In the genomic region with DNA sequence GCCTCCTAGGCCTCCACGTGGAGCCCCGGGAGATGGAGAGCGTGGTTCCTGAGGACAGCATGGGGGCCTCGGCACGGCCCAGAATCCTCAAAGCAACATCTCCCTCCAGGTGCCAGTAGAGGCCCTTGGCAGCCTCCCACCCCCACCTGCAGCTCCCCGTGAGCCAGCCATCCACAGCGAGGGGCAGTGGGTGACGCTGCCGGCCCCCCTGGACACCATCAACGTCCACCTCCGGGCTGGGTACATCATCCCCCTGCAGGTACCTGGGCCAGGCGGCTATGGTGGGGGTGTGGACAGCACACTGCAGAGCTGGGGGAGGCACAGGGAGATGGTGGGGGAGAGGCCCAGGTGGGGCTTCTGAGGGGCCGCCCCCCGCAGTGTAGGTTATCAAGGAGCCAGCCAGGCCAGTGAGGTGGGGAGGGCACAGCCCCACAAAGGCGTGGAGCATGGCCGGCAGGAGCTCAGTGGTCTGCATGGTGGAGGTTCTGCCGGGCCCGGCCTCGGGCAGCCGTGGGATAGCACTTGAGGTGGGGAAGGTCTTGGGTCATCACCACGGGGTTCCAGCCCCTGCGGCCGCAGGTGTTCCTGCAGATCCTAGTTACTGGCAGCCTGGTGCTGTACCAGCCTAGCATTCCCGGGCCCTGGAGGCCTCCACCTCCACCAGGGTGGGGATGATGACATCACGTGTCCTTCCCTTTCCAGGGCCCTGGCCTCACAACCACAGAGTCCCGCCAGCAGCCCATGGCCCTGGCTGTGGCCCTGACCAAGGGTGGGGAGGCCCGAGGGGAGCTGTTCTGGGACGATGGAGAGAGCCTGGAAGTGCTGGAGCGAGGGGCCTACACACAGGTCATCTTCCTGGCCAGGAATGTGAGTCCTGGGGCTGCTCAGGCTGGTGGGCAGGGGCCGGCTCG, we compare ENCODE assay signal across 3 cellular contexts.
A peak's percentile ranks its signal among the peaks of the same experiment; 100 is the strongest.
TF ChIP-seq lines count a peak whose summit lies in the region.

No MANE protein-coding gene starts in this region.

TF ChIP-seq in SK-N-SH treated with all-trans-retinoic acid at 6 μM for 48 hours, 23 proteins besides CTCF, POLR2A, EP300 and RAD21 (continued from another document):
- no peak for TF ChIP-seq ZNF70 (CRISPR knock-in tag; IDR thresholded peaks at IDR 0.05)
- TF ChIP-seq, protein P1, sequence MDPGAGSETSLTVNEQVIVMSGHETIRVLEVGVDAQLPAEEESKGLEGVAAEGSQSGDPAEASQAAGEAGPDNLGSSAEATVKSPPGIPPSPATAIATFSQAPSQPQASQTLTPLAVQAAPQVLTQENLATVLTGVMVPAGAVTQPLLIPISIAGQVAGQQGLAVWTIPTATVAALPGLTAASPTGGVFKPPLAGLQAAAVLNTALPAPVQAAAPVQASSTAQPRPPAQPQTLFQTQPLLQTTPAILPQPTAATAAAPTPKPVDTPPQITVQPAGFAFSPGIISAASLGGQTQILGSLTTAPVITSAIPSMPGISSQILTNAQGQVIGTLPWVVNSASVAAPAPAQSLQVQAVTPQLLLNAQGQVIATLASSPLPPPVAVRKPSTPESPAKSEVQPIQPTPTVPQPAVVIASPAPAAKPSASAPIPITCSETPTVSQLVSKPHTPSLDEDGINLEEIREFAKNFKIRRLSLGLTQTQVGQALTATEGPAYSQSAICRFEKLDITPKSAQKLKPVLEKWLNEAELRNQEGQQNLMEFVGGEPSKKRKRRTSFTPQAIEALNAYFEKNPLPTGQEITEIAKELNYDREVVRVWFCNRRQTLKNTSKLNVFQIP (CRISPR knock-in tag; IDR thresholded peaks at IDR 0.05; ENCODE audit: borderline replicate concordance, low read depth), result no peak
- TF ChIP-seq ESRRG (CRISPR knock-in tag; IDR thresholded peaks at IDR 0.05), result no peak
- TF ChIP-seq OSR1 (CRISPR knock-in tag; IDR thresholded peaks at IDR 0.05), result no peak
- no peak for TF ChIP-seq CSDC2 (CRISPR knock-in tag; IDR thresholded peaks at IDR 0.05)
- no peak for TF ChIP-seq ZC3H10 (CRISPR knock-in tag; IDR thresholded peaks at IDR 0.05)
TF ChIP-seq in SK-N-SH treated with all-trans-retinoic acid at 6 μM for 48 hours: peak in this region for 0.

TF ChIP-seq in WTC11, 78 proteins besides CTCF, POLR2A, EP300 and RAD21 (continued from another document):
- TF ChIP-seq, protein P2, sequence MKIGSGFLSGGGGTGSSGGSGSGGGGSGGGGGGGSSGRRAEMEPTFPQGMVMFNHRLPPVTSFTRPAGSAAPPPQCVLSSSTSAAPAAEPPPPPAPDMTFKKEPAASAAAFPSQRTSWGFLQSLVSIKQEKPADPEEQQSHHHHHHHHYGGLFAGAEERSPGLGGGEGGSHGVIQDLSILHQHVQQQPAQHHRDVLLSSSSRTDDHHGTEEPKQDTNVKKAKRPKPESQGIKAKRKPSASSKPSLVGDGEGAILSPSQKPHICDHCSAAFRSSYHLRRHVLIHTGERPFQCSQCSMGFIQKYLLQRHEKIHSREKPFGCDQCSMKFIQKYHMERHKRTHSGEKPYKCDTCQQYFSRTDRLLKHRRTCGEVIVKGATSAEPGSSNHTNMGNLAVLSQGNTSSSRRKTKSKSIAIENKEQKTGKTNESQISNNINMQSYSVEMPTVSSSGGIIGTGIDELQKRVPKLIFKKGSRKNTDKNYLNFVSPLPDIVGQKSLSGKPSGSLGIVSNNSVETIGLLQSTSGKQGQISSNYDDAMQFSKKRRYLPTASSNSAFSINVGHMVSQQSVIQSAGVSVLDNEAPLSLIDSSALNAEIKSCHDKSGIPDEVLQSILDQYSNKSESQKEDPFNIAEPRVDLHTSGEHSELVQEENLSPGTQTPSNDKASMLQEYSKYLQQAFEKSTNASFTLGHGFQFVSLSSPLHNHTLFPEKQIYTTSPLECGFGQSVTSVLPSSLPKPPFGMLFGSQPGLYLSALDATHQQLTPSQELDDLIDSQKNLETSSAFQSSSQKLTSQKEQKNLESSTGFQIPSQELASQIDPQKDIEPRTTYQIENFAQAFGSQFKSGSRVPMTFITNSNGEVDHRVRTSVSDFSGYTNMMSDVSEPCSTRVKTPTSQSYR (CRISPR knock-in tag; IDR thresholded peaks at IDR 0.05), result no peak
- TF ChIP-seq CREM (CRISPR knock-in tag; IDR thresholded peaks at IDR 0.05) (no peak), RORB (CRISPR knock-in tag; IDR thresholded peaks at IDR 0.05) (no peak), NFYB (CRISPR knock-in tag; conservative IDR thresholded peaks at IDR 0.05; ENCODE audit: low read depth) (no peak)
- TF ChIP-seq, protein P3, sequence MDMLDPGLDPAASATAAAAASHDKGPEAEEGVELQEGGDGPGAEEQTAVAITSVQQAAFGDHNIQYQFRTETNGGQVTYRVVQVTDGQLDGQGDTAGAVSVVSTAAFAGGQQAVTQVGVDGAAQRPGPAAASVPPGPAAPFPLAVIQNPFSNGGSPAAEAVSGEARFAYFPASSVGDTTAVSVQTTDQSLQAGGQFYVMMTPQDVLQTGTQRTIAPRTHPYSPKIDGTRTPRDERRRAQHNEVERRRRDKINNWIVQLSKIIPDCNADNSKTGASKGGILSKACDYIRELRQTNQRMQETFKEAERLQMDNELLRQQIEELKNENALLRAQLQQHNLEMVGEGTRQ (CRISPR knock-in tag; IDR thresholded peaks at IDR 0.05), result no peak

TF ChIP-seq in HepG2, 621 proteins besides CTCF, POLR2A, EP300 and RAD21 (continued from another document):
- TF ChIP-seq, protein P4, sequence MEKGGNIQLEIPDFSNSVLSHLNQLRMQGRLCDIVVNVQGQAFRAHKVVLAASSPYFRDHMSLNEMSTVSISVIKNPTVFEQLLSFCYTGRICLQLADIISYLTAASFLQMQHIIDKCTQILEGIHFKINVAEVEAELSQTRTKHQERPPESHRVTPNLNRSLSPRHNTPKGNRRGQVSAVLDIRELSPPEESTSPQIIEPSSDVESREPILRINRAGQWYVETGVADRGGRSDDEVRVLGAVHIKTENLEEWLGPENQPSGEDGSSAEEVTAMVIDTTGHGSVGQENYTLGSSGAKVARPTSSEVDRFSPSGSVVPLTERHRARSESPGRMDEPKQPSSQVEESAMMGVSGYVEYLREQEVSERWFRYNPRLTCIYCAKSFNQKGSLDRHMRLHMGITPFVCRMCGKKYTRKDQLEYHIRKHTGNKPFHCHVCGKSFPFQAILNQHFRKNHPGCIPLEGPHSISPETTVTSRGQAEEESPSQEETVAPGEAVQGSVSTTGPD (CRISPR knock-in tag; IDR thresholded peaks at IDR 0.05), result no peak
- TF ChIP-seq ZSCAN12 (CRISPR knock-in tag; IDR thresholded peaks at IDR 0.05) (no peak), AGO2 (optimal IDR thresholded peaks at IDR 0.05; ENCODE audit: low read depth, low read length) (peak; percentile 42), ZNF317 (CRISPR knock-in tag; IDR thresholded peaks at IDR 0.05) (no peak), ZNF589 (CRISPR knock-in tag; conservative IDR thresholded peaks at IDR 0.05) (no peak), ZNF878 (CRISPR knock-in tag; IDR thresholded peaks at IDR 0.05) (no peak), ZNF674 (CRISPR knock-in tag; IDR thresholded peaks at IDR 0.05; ENCODE audit: low read depth) (no peak), JARID2 (CRISPR knock-in tag; IDR thresholded peaks at IDR 0.05; ENCODE audit: insufficient replicate concordance) (no peak), ZNF816 (CRISPR knock-in tag; IDR thresholded peaks at IDR 0.05; ENCODE audit: borderline replicate concordance) (no peak)
- TF ChIP-seq, protein P5, sequence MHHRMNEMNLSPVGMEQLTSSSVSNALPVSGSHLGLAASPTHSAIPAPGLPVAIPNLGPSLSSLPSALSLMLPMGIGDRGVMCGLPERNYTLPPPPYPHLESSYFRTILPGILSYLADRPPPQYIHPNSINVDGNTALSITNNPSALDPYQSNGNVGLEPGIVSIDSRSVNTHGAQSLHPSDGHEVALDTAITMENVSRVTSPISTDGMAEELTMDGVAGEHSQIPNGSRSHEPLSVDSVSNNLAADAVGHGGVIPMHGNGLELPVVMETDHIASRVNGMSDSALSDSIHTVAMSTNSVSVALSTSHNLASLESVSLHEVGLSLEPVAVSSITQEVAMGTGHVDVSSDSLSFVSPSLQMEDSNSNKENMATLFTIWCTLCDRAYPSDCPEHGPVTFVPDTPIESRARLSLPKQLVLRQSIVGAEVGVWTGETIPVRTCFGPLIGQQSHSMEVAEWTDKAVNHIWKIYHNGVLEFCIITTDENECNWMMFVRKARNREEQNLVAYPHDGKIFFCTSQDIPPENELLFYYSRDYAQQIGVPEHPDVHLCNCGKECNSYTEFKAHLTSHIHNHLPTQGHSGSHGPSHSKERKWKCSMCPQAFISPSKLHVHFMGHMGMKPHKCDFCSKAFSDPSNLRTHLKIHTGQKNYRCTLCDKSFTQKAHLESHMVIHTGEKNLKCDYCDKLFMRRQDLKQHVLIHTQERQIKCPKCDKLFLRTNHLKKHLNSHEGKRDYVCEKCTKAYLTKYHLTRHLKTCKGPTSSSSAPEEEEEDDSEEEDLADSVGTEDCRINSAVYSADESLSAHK (CRISPR knock-in tag; IDR thresholded peaks at IDR 0.05; ENCODE audit: borderline replicate concordance), result no peak
